In the genomic region with DNA sequence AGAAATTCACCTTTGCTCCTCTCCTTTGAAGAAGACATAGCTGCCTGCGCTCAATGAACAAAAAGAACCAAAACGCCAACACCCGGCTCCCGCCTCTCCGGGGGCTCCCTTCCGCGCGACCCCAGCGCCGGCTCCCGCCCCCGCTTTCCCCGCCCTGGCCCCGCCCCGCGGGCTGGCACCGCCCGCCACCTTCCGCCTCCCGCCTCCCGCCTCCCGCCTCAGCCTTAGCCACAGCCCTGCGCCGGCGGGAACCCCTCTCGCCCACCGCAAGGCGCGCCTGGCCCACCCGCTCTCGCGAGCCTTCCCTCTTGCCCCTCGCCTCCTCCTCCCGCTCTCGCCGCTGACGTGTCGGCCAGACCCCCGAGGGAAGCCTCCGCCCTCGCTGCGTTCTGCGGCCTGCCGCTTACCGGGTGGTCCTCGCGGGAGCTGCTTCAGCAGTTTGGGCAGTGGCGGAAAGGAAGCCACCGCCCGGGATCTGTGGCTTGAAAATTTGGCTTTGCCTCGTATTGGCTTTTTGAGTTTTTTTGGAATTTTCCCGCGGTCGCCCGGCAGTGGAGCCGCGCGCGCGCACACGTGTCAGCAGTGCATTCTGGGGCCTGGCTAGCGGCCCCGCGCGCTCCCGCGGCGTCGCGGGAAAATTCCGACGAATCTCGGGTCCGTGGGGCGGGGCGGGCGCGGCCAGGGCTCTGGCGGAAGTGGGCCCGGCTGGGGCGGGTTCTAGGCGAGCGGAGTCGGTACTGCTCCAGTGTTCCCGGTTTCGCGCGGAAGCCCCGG, we compare ENCODE assay signal across 8 cellular contexts. TPM values are rescaled to one million over a fixed set of nuclear protein-coding genes. Genes with fewer than 3 reads are reported as not detected.
DNase-seq lines count a peak whose midpoint lies in the region; ATAC-seq and TF ChIP-seq lines count a peak whose summit lies in the region.

A gene with protein sequence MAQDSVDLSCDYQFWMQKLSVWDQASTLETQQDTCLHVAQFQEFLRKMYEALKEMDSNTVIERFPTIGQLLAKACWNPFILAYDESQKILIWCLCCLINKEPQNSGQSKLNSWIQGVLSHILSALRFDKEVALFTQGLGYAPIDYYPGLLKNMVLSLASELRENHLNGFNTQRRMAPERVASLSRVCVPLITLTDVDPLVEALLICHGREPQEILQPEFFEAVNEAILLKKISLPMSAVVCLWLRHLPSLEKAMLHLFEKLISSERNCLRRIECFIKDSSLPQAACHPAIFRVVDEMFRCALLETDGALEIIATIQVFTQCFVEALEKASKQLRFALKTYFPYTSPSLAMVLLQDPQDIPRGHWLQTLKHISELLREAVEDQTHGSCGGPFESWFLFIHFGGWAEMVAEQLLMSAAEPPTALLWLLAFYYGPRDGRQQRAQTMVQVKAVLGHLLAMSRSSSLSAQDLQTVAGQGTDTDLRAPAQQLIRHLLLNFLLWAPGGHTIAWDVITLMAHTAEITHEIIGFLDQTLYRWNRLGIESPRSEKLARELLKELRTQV (minus strand): TSS at position 591 of the 774 bp plus-strand sequence. CDS start 68,418 bp downstream, outside the sequence.

- no peak for TF ChIP-seq POLR2A in lower leg skin (IDR thresholded peaks at IDR 0.05)

- H3K4me3 ChIP-seq in dorsolateral prefrontal cortex (peak within 1 kb of the TSS; percentile 68 to 100 (median 94)), lower leg skin (ENCODE audit: low read depth, poor library complexity, severe bottlenecking) (peak within 1 kb of the TSS; percentile 99)

- no peaks in the 10 kb centered on the region for H3K27me3 ChIP-seq in dorsolateral prefrontal cortex

- no peaks in the 10 kb centered on the region for H3K36me3 Mint-ChIP-seq in activated CD4-positive, alpha-beta memory T cell treated with anti-CD3 and anti-CD28 coated beads for 36 hours

- H3K4me1 Mint-ChIP-seq in activated CD4-positive, alpha-beta memory T cell treated with anti-CD3 and anti-CD28 coated beads for 36 hours (ENCODE audit: low read depth) = peaks cover 8% of the 10 kb centered on the region

- peak; percentile 93 for DNase-seq in CD1c-positive myeloid dendritic cell (ENCODE audit: extremely low spot score)
- peak; percentile 91 for DNase-seq in NCI-H774 (lab: John Stamatoyannopoulos, UW)
- peak; percentile 89 for DNase-seq in activated CD4-positive, alpha-beta memory T cell treated with anti-CD3 and anti-CD28 coated beads for 36 hours
- DNase-seq in dorsolateral prefrontal cortex = peak; percentile 83 to 95 (median 88)
- DNase-seq in lower leg skin (ENCODE audit: low spot score in 2 of 2) = peak; percentile 86 to 98
- DNase-seq in stimulated activated CD4-positive, alpha-beta T cell treated with anti-CD3 and anti-CD28 coated beads, Interleukin-4, amount 100 ng/mL, for 4 hours = peak; percentile 84 to 90

- intact Hi-C loops in activated CD4-positive, alpha-beta memory T cell treated with anti-CD3 and anti-CD28 coated beads for 36 hours (cut with micrococcal nuclease) = loop anchor here (10.0 kb wide), 1 partner anchor 197 kb away; a partner anchor contains a TSS
- intact Hi-C loops in dorsolateral prefrontal cortex (cut with DNase I) (loop anchor here (2.0 to 10.0 kb wide), 3 partner anchors 189 to 897 kb away; no protein-coding TSS in a partner anchor), lower leg skin (cut with DNase I; ENCODE audit: low total_unique reads) (no loop called here)

- H3K27ac ChIP-seq in dorsolateral prefrontal cortex = peak within 1 kb of the TSS; percentile 40 to 98 (median 92)

- H3K4me3 Mint-ChIP-seq in activated CD4-positive, alpha-beta memory T cell treated with anti-CD3 and anti-CD28 coated beads for 36 hours = peak within 1 kb of the TSS; percentile 89

- 0 to 1% methylated on average over 67 to 71 of the region's 89 CpGs for WGBS in lower leg skin, 2 donors

- TF ChIP-seq CTCF in dorsolateral prefrontal cortex (IDR thresholded peaks at IDR 0.05 in 54 of 56, conservative IDR thresholded peaks at IDR 0.05 in 2 of 56; ENCODE audit: low read depth in 1 of 56, partially characterized antibody in 56 of 56) (peak in 25 of 56 donors; percentile 6 to 47 (median 21)), lower leg skin (IDR thresholded peaks at IDR 0.05) (no peak)

- ATAC-seq in GM19372 (IDR thresholded peaks at IDR 0.05; ENCODE audit: low read depth, unreplicated experiment) (peak; percentile 74), HG03558 (IDR thresholded peaks at IDR 0.05; ENCODE audit: extremely low read depth, unreplicated experiment) (peak; percentile 34)

- H3K27ac Mint-ChIP-seq in activated CD4-positive, alpha-beta memory T cell treated with anti-CD3 and anti-CD28 coated beads for 36 hours = peak within 1 kb of the TSS; percentile 86

- CTCF ChIA-PET in activated CD4-positive, alpha-beta memory T cell treated with anti-CD3 and anti-CD28 coated beads for 36 hours (lab: Charles Lee) = interaction anchor here (1.5 to 2.2 kb wide), 2 partner anchors 11 to 149 kb away, joined by 4 to 9 read pairs; no protein-coding TSS in a partner anchor

- POLR2A ChIA-PET in activated CD4-positive, alpha-beta memory T cell treated with anti-CD3 and anti-CD28 coated beads for 36 hours (lab: Charles Lee) = interaction anchor here (0.8 kb wide), 1 partner anchor 198 kb away, joined by 3 read pairs; no protein-coding TSS in a partner anchor

- H3K9me3 Mint-ChIP-seq in activated CD4-positive, alpha-beta memory T cell treated with anti-CD3 and anti-CD28 coated beads for 36 hours = no peaks in the 10 kb centered on the region

- no peaks in the 10 kb centered on the region for H3K27me3 Mint-ChIP-seq in activated CD4-positive, alpha-beta memory T cell treated with anti-CD3 and anti-CD28 coated beads for 36 hours

RNA-seq across cellular contexts. Expression of the gene that starts here (rescaled TPM):
- total RNA-seq in activated CD4-positive, alpha-beta memory T cell treated with anti-CD3 and anti-CD28 coated beads for 36 hours = 10 to 100 TPM; 10.2 to 10.5 TPM
- 10 to 100 TPM in 29 of 120 experiments, 1 to 10 TPM in 91; 2.8 to 23.5 (median 7.3) TPM for total RNA-seq in dorsolateral prefrontal cortex
- 10 to 100 TPM in 1 of 4 donors, 1 to 10 TPM in 3; 6.7 to 10.2 (median 8.1) TPM for total RNA-seq in lower leg skin

Comparison
In these comparisons a context has a peak if more than half of its experiments do, and no peak if none do; other contexts are left out.
1. Peak in every context shown above with its lines: DNase-seq, ATAC-seq, H3K4me3 ChIP-seq and H3K27ac ChIP-seq.